8 cellular contexts compared by ENCODE assay signal in the genomic region with DNA sequence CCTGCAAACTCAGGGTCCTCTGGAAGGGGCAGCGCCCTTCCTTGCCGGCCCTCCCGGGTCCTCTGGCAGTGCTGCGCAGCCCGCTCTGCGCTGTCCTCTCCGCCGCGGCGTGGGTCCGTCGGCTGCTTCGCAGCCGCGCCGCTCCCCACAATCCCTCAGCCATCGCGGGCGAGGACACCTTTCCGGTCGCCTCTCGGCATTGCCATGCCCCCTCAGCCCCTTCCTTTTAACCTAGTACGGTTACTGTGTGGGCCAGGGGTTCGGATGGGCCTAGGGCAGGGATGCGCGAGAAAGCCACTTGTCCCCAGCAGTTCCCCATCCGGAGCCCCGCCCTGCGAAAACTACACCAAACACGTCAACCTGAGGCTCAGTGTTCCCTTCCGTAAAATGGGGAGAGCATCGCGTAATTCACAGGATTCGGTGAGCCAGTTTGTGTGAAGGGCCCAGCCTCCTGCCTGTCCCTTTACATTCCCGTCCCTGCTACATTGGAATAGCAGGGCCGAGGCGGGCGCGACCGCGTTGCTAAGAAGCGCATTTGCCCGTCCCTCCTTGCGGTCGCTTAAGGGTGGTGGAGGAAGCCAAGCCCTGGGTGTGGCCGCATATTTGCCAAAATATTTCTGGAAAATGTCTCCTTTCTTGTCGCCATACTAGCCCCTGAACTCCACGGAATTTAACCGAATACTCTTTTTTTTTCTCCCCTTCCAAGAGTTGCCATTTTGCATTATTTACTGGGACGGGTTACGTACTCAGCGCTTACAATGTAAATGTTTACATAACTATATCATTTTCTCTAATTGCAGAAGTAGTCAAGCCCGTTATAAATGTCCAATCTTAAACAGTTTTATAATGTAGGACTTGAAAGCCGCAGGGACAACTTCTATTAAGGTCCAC. TPM values are rescaled to one million over a fixed set of nuclear protein-coding genes. Genes with fewer than 3 reads are reported as not detected.
DNase-seq lines count a peak whose midpoint lies in the region; ATAC-seq and TF ChIP-seq lines count a peak whose summit lies in the region.

No MANE protein-coding gene starts in this region.

- peak overlapping the region; percentile 85 for H3K9ac ChIP-seq in GM23248

- intact Hi-C loops in adrenal gland (cut with DNase I) (loop anchor here (5.0 to 10.0 kb wide), 4 partner anchors 53 to 590 kb away; partner anchors contain the start of genes HOXB7 (in 1 of the 2) and HOXB8 (in 1 of the 2)), gastrocnemius medialis (cut with DNase I; ENCODE audit: low total_unique reads) (loop anchor here (1.0 to 5.0 kb wide), 7 partner anchors 50 to 593 kb away; partner anchors contain the start of genes CDK5RAP3, HOXB8, SNX11 and SP2)

- peak overlapping the region; percentile 98 for H3K4me2 ChIP-seq in GM23248 (ENCODE audit: unreplicated experiment)
- H3K4me2 ChIP-seq in hepatocyte: peak overlapping the region; percentile 85

- in situ Hi-C loops in GM23248 (cut with MboI) (loop anchor here (5.0 kb wide), 1 partner anchor 48 kb away; no protein-coding TSS in a partner anchor), gastrocnemius medialis (cut with MboI; ENCODE audit: low sequenced_read_pairs in 4 of 4) (loop anchor here in 2 of 4 donors (5.0 kb wide), 2 partner anchors 48 to 103 kb away; no protein-coding TSS in a partner anchor)

- peaks cover 32% of the 10 kb centered on the region for H3F3A ChIP-seq in GM23248 (ENCODE audit: insufficient read depth)

- H3K4me3 ChIP-seq in GM23248 (peak overlapping the region; percentile 78), Peyer's patch (peak overlapping the region; percentile 20 to 60 (median 52)), adrenal gland (peak overlapping the region in 2 of 4 donors; percentile 30 to 57), hepatocyte (peak overlapping the region; percentile 15), gastrocnemius medialis (peak overlapping the region; percentile 49 to 60 (median 58))

- TF ChIP-seq CTCF in Peyer's patch (IDR thresholded peaks at IDR 0.05) (no peak), adrenal gland (IDR thresholded peaks at IDR 0.05) (no peak), hepatocyte (IDR thresholded peaks at IDR 0.05; ENCODE audit: poor library complexity) (no peak), gastrocnemius medialis (IDR thresholded peaks at IDR 0.05 in 4 of 5, conservative IDR thresholded peaks at IDR 0.05 in 1 of 5) (no peak)

- H3K9me2 ChIP-seq in GM23248 (ENCODE audit: insufficient read depth): no peaks in the 10 kb centered on the region
- H3K9me2 ChIP-seq in hepatocyte (replicated peaks; ENCODE audit: insufficient read depth): no peaks in the 10 kb centered on the region

- H4K20me1 ChIP-seq in GM23248 (ENCODE audit: insufficient read depth) (no peaks in the 10 kb centered on the region), hepatocyte (ENCODE audit: insufficient read depth, poor library complexity, severe bottlenecking) (no peaks in the 10 kb centered on the region)

- H3K9me3 ChIP-seq in GM23248 (ENCODE audit: low read depth) (no peaks in the 10 kb centered on the region), Peyer's patch (no peaks in the 10 kb centered on the region), adrenal gland (replicated peaks in 1 of 3) (no peaks in the 10 kb centered on the region), hepatocyte (ENCODE audit: low read depth) (no peaks in the 10 kb centered on the region), gastrocnemius medialis (no peaks in the 10 kb centered on the region)

- 0 to 3% methylated on average over 50 to 51 of the region's 54 CpGs for WGBS in GM23248 (ENCODE audit: low coverage in 1 of 2, low lambda C conversion rate in 2 of 2, missing lambda C conversion rate in 2 of 2), 2 experiments
- WGBS in adrenal gland, 4 donors: 2 to 5% (median 2%) methylated on average over 31 to 54 of the region's 54 CpGs
- WGBS in hepatocyte (ENCODE audit: low lambda C conversion rate, missing lambda C conversion rate): 2% methylated on average over 49 of the region's 54 CpGs

- H3K4me1 ChIP-seq in GM23248 (ENCODE audit: insufficient read depth): peaks cover 26% of the 10 kb centered on the region
- peaks cover 3 to 37% (median 14%) of the 10 kb centered on the region in 4 donors for H3K4me1 ChIP-seq in Peyer's patch
- peaks cover 30 to 37% of the 10 kb centered on the region in 2 donors for H3K4me1 ChIP-seq in adrenal gland (replicated peaks in 1 of 2)
- H3K4me1 ChIP-seq in hepatocyte (ENCODE audit: insufficient read depth): peaks cover 31% of the 10 kb centered on the region
- H3K4me1 ChIP-seq in gastrocnemius medialis: peaks cover 33 to 39% of the 10 kb centered on the region in 2 donors

- H3K36me3 ChIP-seq in GM23248 (ENCODE audit: low read depth) (no peaks in the 10 kb centered on the region), Peyer's patch (no peaks in the 10 kb centered on the region), adrenal gland (replicated peaks in 1 of 2) (no peaks in the 10 kb centered on the region), hepatocyte (replicated peaks; ENCODE audit: insufficient read depth, low read depth) (no peaks in the 10 kb centered on the region), gastrocnemius medialis (no peaks in the 10 kb centered on the region)

- H2AFZ ChIP-seq in GM23248: peak overlapping the region; percentile 77
- peak overlapping the region; percentile 44 for H2AFZ ChIP-seq in hepatocyte

- peak overlapping the region; percentile 88 for H3K27ac ChIP-seq in GM23248
- peak overlapping the region in 2 of 4 donors; percentile 63 to 79 for H3K27ac ChIP-seq in Peyer's patch
- H3K27ac ChIP-seq in adrenal gland: peak overlapping the region in 4 of 5 donors; percentile 29 to 85 (median 62)
- H3K27ac ChIP-seq in hepatocyte: no peak overlapping the region
- peak overlapping the region; percentile 66 to 76 (median 74) for H3K27ac ChIP-seq in gastrocnemius medialis

- TF ChIP-seq POLR2A in Peyer's patch (IDR thresholded peaks at IDR 0.05): no peak
- TF ChIP-seq POLR2A in adrenal gland (IDR thresholded peaks at IDR 0.05): no peak
- TF ChIP-seq POLR2A in gastrocnemius medialis (IDR thresholded peaks at IDR 0.05): no peak

- H3K27me3 ChIP-seq in GM23248 (replicated peaks; ENCODE audit: insufficient read depth): no peaks in the 10 kb centered on the region
- H3K27me3 ChIP-seq in Peyer's patch: peaks cover 0 to 11% of the 10 kb centered on the region in 2 donors
- H3K27me3 ChIP-seq in adrenal gland: no peaks in the 10 kb centered on the region
- H3K27me3 ChIP-seq in hepatocyte: peaks cover 37% of the 10 kb centered on the region
- H3K27me3 ChIP-seq in gastrocnemius medialis: no peaks in the 10 kb centered on the region

- ATAC-seq in gastrocnemius medialis (peak; percentile 6 to 15), GM18861 (IDR thresholded peaks at IDR 0.05; ENCODE audit: unreplicated experiment) (no peak), HG03139 (IDR thresholded peaks at IDR 0.05; ENCODE audit: unreplicated experiment) (no peak)

- no peaks in the 10 kb centered on the region for H3K79me2 ChIP-seq in GM23248 (ENCODE audit: insufficient read depth)
- no peaks in the 10 kb centered on the region for H3K79me2 ChIP-seq in hepatocyte

- peak; percentile 56 for DNase-seq in CD1c-positive myeloid dendritic cell (ENCODE audit: extremely low spot score)
- DNase-seq in GM23248: peak; percentile 83
- peak in 2 of 3 donors; percentile 70 to 71 for DNase-seq in Peyer's patch
- peak; percentile 46 to 70 (median 57) for DNase-seq in adrenal gland
- peak; percentile 58 for DNase-seq in hepatocyte (ENCODE audit: low spot score)
- DNase-seq in gastrocnemius medialis: peak in 1 of 2 donors; percentile 30

RNA-seq across cellular contexts. Expression of gene COPZ2, which starts 13.2 kb away (rescaled TPM):
- total RNA-seq in GM23248 (2014; rRNA removed; shearing (Covaris generic)): 148 and 179 TPM in 2 replicates
- 399 and 401 TPM in 2 replicates for polyA plus RNA-seq in GM23248 (2016; fragmentation: Nextera tagmentation; extraction: Ambion mirVana)
- 10 to 100 TPM in 2 of 4 donors, 1 to 10 TPM in 2; 2.2 to 27.2 (median 7.0) TPM for total RNA-seq in Peyer's patch
- 10 to 100 TPM; 30.8 to 60.1 (median 42.4) TPM for total RNA-seq in adrenal gland
- 10 to 100 TPM; 33.4 to 53.6 (median 47.9) TPM for polyA plus RNA-seq in adrenal gland
- total RNA-seq in hepatocyte: 36.0 and 40.7 TPM in 2 replicates
- polyA plus RNA-seq in hepatocyte: 139 and 159 TPM in 2 replicates
- 10 to 100 TPM; 40.5 to 76.9 (median 52.8) TPM for total RNA-seq in gastrocnemius medialis

RNA-seq across cellular contexts. Expression of gene NFE2L1, which starts 23.8 kb away (rescaled TPM):
- total RNA-seq in GM23248 (2014; rRNA removed; shearing (Covaris generic)): 65.6 and 66.4 TPM in 2 replicates
- polyA plus RNA-seq in GM23248 (2016; fragmentation: Nextera tagmentation; extraction: Ambion mirVana) (28.0 and 31.4 TPM in 2 replicates), adrenal gland (100 to 1,000 TPM in 2 of 3 donors, 10 to 100 TPM in 1; 77.9 to 403 (median 164) TPM), hepatocyte (35.3 and 42.4 TPM in 2 replicates)
- total RNA-seq in Peyer's patch (100 to 1,000 TPM in 3 of 4 donors, 10 to 100 TPM in 1; 89.1 to 228 (median 217) TPM), adrenal gland (100 to 1,000 TPM; 150 to 432 (median 283) TPM), hepatocyte (82.0 and 86.4 TPM in 2 replicates), gastrocnemius medialis (1,000 to 10,000 TPM in 2 of 4 donors, 100 to 1,000 TPM in 2; 622 to 1,180 (median 1,000) TPM)

RNA-seq across cellular contexts. Expression of gene CDK5RAP3, which starts 53.5 kb away (rescaled TPM):
- total RNA-seq in GM23248 (2014; rRNA removed; shearing (Covaris generic)): 61.7 and 80.8 TPM in 2 replicates
- polyA plus RNA-seq in GM23248 (2016; fragmentation: Nextera tagmentation; extraction: Ambion mirVana) (81.6 and 92.2 TPM in 2 replicates), adrenal gland (100 to 1,000 TPM in 2 of 3 donors, 10 to 100 TPM in 1; 76.1 to 733 (median 478) TPM), hepatocyte (179 and 236 TPM in 2 replicates)
- total RNA-seq in Peyer's patch (1,000 to 10,000 TPM in 1 of 4 donors, 100 to 1,000 TPM in 3; 198 to 1,062 (median 553) TPM), adrenal gland (100 to 1,000 TPM in 5 of 8 donors, 10 to 100 TPM in 3; 42.8 to 200 (median 111) TPM), hepatocyte (88.9 and 124 TPM in 2 replicates), gastrocnemius medialis (10 to 100 TPM; 14.2 to 35.9 (median 27.8) TPM)

Comparison
In these comparisons a context has a peak if more than half of its experiments do, and no peak if none do; other contexts are left out.
1. ATAC-seq: peak in gastrocnemius medialis (2 of 2); none in GM18861 (single experiment) and HG03139 (single experiment).